In genomic region chr6:146915671-146916127, GRCh38 we compare ENCODE assay signal across 1 cellular context.
TF ChIP-seq lines count a peak whose summit lies in the region.

No MANE protein-coding gene starts in this region.

TF ChIP-seq in K562, 482 proteins besides CTCF, POLR2A, EP300 and RAD21 (continued from another document and continues in another):
- TF ChIP-seq, protein P1, sequence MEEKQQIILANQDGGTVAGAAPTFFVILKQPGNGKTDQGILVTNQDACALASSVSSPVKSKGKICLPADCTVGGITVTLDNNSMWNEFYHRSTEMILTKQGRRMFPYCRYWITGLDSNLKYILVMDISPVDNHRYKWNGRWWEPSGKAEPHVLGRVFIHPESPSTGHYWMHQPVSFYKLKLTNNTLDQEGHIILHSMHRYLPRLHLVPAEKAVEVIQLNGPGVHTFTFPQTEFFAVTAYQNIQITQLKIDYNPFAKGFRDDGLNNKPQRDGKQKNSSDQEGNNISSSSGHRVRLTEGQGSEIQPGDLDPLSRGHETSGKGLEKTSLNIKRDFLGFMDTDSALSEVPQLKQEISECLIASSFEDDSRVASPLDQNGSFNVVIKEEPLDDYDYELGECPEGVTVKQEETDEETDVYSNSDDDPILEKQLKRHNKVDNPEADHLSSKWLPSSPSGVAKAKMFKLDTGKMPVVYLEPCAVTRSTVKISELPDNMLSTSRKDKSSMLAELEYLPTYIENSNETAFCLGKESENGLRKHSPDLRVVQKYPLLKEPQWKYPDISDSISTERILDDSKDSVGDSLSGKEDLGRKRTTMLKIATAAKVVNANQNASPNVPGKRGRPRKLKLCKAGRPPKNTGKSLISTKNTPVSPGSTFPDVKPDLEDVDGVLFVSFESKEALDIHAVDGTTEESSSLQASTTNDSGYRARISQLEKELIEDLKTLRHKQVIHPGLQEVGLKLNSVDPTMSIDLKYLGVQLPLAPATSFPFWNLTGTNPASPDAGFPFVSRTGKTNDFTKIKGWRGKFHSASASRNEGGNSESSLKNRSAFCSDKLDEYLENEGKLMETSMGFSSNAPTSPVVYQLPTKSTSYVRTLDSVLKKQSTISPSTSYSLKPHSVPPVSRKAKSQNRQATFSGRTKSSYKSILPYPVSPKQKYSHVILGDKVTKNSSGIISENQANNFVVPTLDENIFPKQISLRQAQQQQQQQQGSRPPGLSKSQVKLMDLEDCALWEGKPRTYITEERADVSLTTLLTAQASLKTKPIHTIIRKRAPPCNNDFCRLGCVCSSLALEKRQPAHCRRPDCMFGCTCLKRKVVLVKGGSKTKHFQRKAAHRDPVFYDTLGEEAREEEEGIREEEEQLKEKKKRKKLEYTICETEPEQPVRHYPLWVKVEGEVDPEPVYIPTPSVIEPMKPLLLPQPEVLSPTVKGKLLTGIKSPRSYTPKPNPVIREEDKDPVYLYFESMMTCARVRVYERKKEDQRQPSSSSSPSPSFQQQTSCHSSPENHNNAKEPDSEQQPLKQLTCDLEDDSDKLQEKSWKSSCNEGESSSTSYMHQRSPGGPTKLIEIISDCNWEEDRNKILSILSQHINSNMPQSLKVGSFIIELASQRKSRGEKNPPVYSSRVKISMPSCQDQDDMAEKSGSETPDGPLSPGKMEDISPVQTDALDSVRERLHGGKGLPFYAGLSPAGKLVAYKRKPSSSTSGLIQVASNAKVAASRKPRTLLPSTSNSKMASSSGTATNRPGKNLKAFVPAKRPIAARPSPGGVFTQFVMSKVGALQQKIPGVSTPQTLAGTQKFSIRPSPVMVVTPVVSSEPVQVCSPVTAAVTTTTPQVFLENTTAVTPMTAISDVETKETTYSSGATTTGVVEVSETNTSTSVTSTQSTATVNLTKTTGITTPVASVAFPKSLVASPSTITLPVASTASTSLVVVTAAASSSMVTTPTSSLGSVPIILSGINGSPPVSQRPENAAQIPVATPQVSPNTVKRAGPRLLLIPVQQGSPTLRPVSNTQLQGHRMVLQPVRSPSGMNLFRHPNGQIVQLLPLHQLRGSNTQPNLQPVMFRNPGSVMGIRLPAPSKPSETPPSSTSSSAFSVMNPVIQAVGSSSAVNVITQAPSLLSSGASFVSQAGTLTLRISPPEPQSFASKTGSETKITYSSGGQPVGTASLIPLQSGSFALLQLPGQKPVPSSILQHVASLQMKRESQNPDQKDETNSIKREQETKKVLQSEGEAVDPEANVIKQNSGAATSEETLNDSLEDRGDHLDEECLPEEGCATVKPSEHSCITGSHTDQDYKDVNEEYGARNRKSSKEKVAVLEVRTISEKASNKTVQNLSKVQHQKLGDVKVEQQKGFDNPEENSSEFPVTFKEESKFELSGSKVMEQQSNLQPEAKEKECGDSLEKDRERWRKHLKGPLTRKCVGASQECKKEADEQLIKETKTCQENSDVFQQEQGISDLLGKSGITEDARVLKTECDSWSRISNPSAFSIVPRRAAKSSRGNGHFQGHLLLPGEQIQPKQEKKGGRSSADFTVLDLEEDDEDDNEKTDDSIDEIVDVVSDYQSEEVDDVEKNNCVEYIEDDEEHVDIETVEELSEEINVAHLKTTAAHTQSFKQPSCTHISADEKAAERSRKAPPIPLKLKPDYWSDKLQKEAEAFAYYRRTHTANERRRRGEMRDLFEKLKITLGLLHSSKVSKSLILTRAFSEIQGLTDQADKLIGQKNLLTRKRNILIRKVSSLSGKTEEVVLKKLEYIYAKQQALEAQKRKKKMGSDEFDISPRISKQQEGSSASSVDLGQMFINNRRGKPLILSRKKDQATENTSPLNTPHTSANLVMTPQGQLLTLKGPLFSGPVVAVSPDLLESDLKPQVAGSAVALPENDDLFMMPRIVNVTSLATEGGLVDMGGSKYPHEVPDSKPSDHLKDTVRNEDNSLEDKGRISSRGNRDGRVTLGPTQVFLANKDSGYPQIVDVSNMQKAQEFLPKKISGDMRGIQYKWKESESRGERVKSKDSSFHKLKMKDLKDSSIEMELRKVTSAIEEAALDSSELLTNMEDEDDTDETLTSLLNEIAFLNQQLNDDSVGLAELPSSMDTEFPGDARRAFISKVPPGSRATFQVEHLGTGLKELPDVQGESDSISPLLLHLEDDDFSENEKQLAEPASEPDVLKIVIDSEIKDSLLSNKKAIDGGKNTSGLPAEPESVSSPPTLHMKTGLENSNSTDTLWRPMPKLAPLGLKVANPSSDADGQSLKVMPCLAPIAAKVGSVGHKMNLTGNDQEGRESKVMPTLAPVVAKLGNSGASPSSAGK (IDR thresholded peaks at IDR 0.05), result no peak
- TF ChIP-seq ETV1 (tag; conservative IDR thresholded peaks at IDR 0.05; ENCODE audit: low read depth) (peak; percentile 73; the same call in 1 of the 2 replicates), ZSCAN32 (CRISPR knock-in tag; IDR thresholded peaks at IDR 0.05) (0 out of 2 replicates have a peak, but pooled peaks have one; percentile 58), ZNF695 (CRISPR knock-in tag; IDR thresholded peaks at IDR 0.05) (0 out of 2 replicates have a peak, but pooled peaks have one; percentile 72), YBX1 (IDR thresholded peaks at IDR 0.05) (no peak), HDAC8 (tag; IDR thresholded peaks at IDR 0.05) (peak; percentile 90), MTF1 (CRISPR knock-in tag; IDR thresholded peaks at IDR 0.05; ENCODE audit: borderline replicate concordance) (no peak), ZNF830 (CRISPR knock-in tag; IDR thresholded peaks at IDR 0.05) (0 out of 2 replicates have a peak, but pooled peaks have one; percentile 44), GTF2A2 (tag; IDR thresholded peaks at IDR 0.05) (peak; percentile 82), PTTG1 (tag; IDR thresholded peaks at IDR 0.05; ENCODE audit: low read depth) (peak; percentile 78), RB1 (IDR thresholded peaks at IDR 0.05; ENCODE audit: low read depth) (no peak), SRSF1 (IDR thresholded peaks at IDR 0.05; ENCODE audit: low read depth, low read length) (no peak), ZFP1 (CRISPR knock-in tag; IDR thresholded peaks at IDR 0.05) (0 out of 2 replicates have a peak, but pooled peaks have one; percentile 15), MEF2D (tag; conservative IDR thresholded peaks at IDR 0.05; ENCODE audit: low read depth) (peak; percentile 87), ZNF445 (CRISPR knock-in tag; IDR thresholded peaks at IDR 0.05; ENCODE audit: low read depth) (peak; percentile 70), CBX5 (IDR thresholded peaks at IDR 0.05; ENCODE audit: borderline replicate concordance, low read depth) (no peak), PHB (CRISPR knock-in tag; IDR thresholded peaks at IDR 0.05) (no peak), RBM14 (IDR thresholded peaks at IDR 0.05; ENCODE audit: borderline replicate concordance, insufficient read depth, low read depth, low read length) (no peak), CHD2 (IDR thresholded peaks at IDR 0.05; ENCODE audit: low read depth, low read length) (no peak), HNRNPLL (IDR thresholded peaks at IDR 0.05; ENCODE audit: low read depth, low read length, poor library complexity, severe bottlenecking) (no peak), LEF1 (IDR thresholded peaks at IDR 0.05) (no peak), CHCHD3 (CRISPR knock-in tag; IDR thresholded peaks at IDR 0.05) (no peak), CEBPB (tag; IDR thresholded peaks at IDR 0.05) (0 out of 2 replicates have a peak, but pooled peaks have one; percentile 16), PCBP2 (IDR thresholded peaks at IDR 0.05; ENCODE audit: low read depth, low read length, poor library complexity, severe bottlenecking) (no peak), XRCC4 (IDR thresholded peaks at IDR 0.05; ENCODE audit: extremely low read depth, insufficient read depth, insufficient read length) (no peak), BCL6 (CRISPR knock-in tag; IDR thresholded peaks at IDR 0.05) (peak; percentile 80; the same call in 1 of the 2 replicates), ZNF133 (CRISPR knock-in tag; IDR thresholded peaks at IDR 0.05) (no peak; the same call in 1 of the 2 replicates), MTA2 (IDR thresholded peaks at IDR 0.05; ENCODE audit: low read depth) (no peak), ZNF778 (CRISPR knock-in tag; IDR thresholded peaks at IDR 0.05) (no peak), MXD1 (CRISPR knock-in tag; IDR thresholded peaks at IDR 0.05; ENCODE audit: borderline replicate concordance, poor library complexity, severe bottlenecking) (no peak), CLOCK (CRISPR knock-in tag; IDR thresholded peaks at IDR 0.05; ENCODE audit: borderline replicate concordance) (0 out of 2 replicates have a peak, but pooled peaks have one; percentile 56), NCOA6 (IDR thresholded peaks at IDR 0.05) (no peak), ZNF239 (CRISPR knock-in tag; IDR thresholded peaks at IDR 0.05) (peak; percentile 85), PCBP1 (IDR thresholded peaks at IDR 0.05; ENCODE audit: low read depth, low read length, poor library complexity, severe bottlenecking) (no peak), ZFPM2 (CRISPR knock-in tag; IDR thresholded peaks at IDR 0.05) (no peak), GTF2E2 (tag; IDR thresholded peaks at IDR 0.05) (peak; percentile 22; the same call in 1 of the 2 replicates), E2F3 (CRISPR knock-in tag; IDR thresholded peaks at IDR 0.05) (0 out of 2 replicates have a peak, but pooled peaks have one; percentile 48), FOSL1 (tag; conservative IDR thresholded peaks at IDR 0.05) (peak; percentile 73), GMEB1 (CRISPR knock-in tag; IDR thresholded peaks at IDR 0.05) (peak; percentile 54), RBM39 (optimal IDR thresholded peaks at IDR 0.05; ENCODE audit: low read depth, low read length) (no peak), STAT5B (CRISPR knock-in tag; IDR thresholded peaks at IDR 0.05) (no peak), DDX20 (tag; IDR thresholded peaks at IDR 0.05; ENCODE audit: low read depth) (peak; percentile 64; the same call in 1 of the 2 replicates), HIVEP1 (CRISPR knock-in tag; IDR thresholded peaks at IDR 0.05) (peak; percentile 69; the same call in 1 of the 2 replicates), RBM17 (IDR thresholded peaks at IDR 0.05; ENCODE audit: borderline replicate concordance, low read depth, low read length) (no peak)
- TF ChIP-seq, protein P2, sequence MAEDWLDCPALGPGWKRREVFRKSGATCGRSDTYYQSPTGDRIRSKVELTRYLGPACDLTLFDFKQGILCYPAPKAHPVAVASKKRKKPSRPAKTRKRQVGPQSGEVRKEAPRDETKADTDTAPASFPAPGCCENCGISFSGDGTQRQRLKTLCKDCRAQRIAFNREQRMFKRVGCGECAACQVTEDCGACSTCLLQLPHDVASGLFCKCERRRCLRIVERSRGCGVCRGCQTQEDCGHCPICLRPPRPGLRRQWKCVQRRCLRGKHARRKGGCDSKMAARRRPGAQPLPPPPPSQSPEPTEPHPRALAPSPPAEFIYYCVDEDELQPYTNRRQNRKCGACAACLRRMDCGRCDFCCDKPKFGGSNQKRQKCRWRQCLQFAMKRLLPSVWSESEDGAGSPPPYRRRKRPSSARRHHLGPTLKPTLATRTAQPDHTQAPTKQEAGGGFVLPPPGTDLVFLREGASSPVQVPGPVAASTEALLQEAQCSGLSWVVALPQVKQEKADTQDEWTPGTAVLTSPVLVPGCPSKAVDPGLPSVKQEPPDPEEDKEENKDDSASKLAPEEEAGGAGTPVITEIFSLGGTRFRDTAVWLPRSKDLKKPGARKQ (CRISPR knock-in tag; IDR thresholded peaks at IDR 0.05), result no peak
- TF ChIP-seq, protein P3, sequence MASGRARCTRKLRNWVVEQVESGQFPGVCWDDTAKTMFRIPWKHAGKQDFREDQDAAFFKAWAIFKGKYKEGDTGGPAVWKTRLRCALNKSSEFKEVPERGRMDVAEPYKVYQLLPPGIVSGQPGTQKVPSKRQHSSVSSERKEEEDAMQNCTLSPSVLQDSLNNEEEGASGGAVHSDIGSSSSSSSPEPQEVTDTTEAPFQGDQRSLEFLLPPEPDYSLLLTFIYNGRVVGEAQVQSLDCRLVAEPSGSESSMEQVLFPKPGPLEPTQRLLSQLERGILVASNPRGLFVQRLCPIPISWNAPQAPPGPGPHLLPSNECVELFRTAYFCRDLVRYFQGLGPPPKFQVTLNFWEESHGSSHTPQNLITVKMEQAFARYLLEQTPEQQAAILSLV (tag; IDR thresholded peaks at IDR 0.05), result peak; percentile 68
